Comparison of ENCODE assay signal across 30 cellular contexts in the genomic region with DNA sequence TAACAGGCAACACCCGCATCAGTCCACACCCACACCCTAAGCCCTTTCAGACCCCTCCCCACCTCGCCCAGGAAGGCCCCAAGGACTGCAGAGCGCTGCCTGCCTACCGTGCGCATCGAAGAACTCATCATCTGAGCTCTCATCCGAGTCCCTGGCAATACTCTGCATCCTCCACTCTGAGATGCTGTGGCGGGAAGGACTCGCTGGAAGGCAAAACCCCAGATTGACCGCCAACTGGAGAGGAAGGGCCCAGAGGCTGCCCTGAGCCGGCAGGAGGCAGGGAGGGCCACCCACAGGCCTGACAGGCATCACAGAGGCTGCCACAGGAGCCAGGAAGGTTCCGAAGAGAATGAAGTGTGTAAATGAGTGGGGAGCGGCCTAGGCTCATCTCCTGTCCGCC.
"Had no signal": no experiment of that assay in that cellular context is flagged by ENCODE, and none has a peak within 500 bp of the region (broad histone marks: within the 10 kb centered on the region; RNA-seq: fewer than 3 reads in every experiment).

No MANE protein-coding gene starts in this region.

- H3K27me3 Mint-ChIP-seq: activated B cell treated with CpG ODN at 0.5 μM for 24 hours; activated CD8-positive, alpha-beta T cell treated with anti-CD3 and anti-CD28 coated beads for 36 hours; activated naive CD4-positive, alpha-beta T cell treated with anti-CD3 and anti-CD28 coated beads, Interleukin-2, amount 10 ng/mL, durations not matched to agents 7 days and 5 days; activated naive CD8-positive, alpha-beta T cell treated with anti-CD3 and anti-CD28 coated beads, Interleukin-2, amount 10 ng/mL, durations not matched to agents 7 days and 5 days; brain; T-helper 17 cell had no signal

- H3K9me3 Mint-ChIP-seq: activated B cell treated with CpG ODN at 0.5 μM for 24 hours; activated CD8-positive, alpha-beta T cell treated with anti-CD3 and anti-CD28 coated beads for 36 hours; activated naive CD4-positive, alpha-beta T cell treated with anti-CD3 and anti-CD28 coated beads, Interleukin-2, amount 10 ng/mL, durations not matched to agents 7 days and 5 days; activated naive CD4-positive, alpha-beta T cell treated with anti-CD3 and anti-CD28 coated beads, Interleukin-2, amount 50 U/mL, for 72 hours; activated naive CD8-positive, alpha-beta T cell treated with anti-CD3 and anti-CD28 coated beads, Interleukin-2, amount 10 ng/mL, durations not matched to agents 7 days and 5 days; activated T-cell treated with anti-CD3 and anti-CD28 coated beads, Interleukin-2, amount 50 U/mL, for 4 hours; activated T-helper 2 cell treated with anti-CD3 and anti-CD28 coated beads, Interferon-gamma antibody, Interleukin-2, Interleukin-4, amounts not matched to agents 10 μg/mL and 5 μg/mL and 100 μg/mL, durations not matched to agents 14 hours and 24 hours and 36 hours; brain; T-helper 2 cell treated with Interferon-gamma antibody and Interleukin-4, amounts not matched to agents 5 μg/mL and 100 μg/mL, for 36 hours had no signal

- H3K4me3 Mint-ChIP-seq: activated B cell treated with CpG ODN at 0.5 μM for 24 hours; activated CD8-positive, alpha-beta T cell treated with anti-CD3 and anti-CD28 coated beads for 36 hours; activated naive CD4-positive, alpha-beta T cell treated with anti-CD3 and anti-CD28 coated beads, Interleukin-2, amount 10 ng/mL, durations not matched to agents 7 days and 5 days; activated naive CD8-positive, alpha-beta T cell treated with anti-CD3 and anti-CD28 coated beads, Interleukin-2, amount 10 ng/mL, durations not matched to agents 7 days and 5 days; activated T-cell treated with anti-CD3 and anti-CD28 coated beads, Interleukin-2, amount 50 U/mL, for 4 hours; brain; T-helper 17 cell; T-helper 2 cell treated with Interferon-gamma antibody and Interleukin-4, amounts not matched to agents 5 μg/mL and 100 μg/mL, for 36 hours had no signal

- DNase-seq: activated B cell treated with CpG ODN at 0.5 μM for 24 hours; activated CD4-positive, alpha-beta T cell treated with anti-CD3 and anti-CD28 coated beads for 48 hours; activated CD4-positive, alpha-beta T cell treated with anti-CD3 and anti-CD28 coated beads, Interleukin-2, amount 50 U/mL, for 1 hour; activated CD4-positive, alpha-beta T cell treated with anti-CD3 and anti-CD28 coated beads, Interleukin-2, amount 50 U/mL, for 48 hours; activated CD8-positive, alpha-beta memory T cell treated with anti-CD3 and anti-CD28 coated beads for 24 hours; activated CD8-positive, alpha-beta T cell treated with anti-CD3 and anti-CD28 coated beads for 36 hours; activated gamma-delta T cell; activated naive CD4-positive, alpha-beta T cell; activated naive CD4-positive, alpha-beta T cell treated with anti-CD3 and anti-CD28 coated beads, Interleukin-2, amount 10 ng/mL, durations not matched to agents 7 days and 5 days; activated T-cell treated with anti-CD3 and anti-CD28 coated beads, Interleukin-2, amount 50 U/mL, for 4 hours; central memory CD4-positive, alpha-beta T cell; cerebellar nuclear complex; colonic mucosa; effector CD8-positive, alpha-beta T cell; esophagus squamous epithelium; foreskin melanocyte; T-helper 1 cell; T-helper 17 cell; T1000; WERI-Rb-1 had no signal

- H3K27ac ChIP-seq: ascending aorta, breast epithelium, cardiac muscle cell, colonic mucosa, epithelial cell of prostate, esophagus squamous epithelium, gastroesophageal sphincter, WERI-Rb-1 had no signal

- H3K27ac Mint-ChIP-seq: activated B cell treated with CpG ODN at 0.5 μM for 24 hours; activated CD8-positive, alpha-beta T cell treated with anti-CD3 and anti-CD28 coated beads for 36 hours; activated naive CD4-positive, alpha-beta T cell treated with anti-CD3 and anti-CD28 coated beads, Interleukin-2, amount 10 ng/mL, durations not matched to agents 7 days and 5 days; activated naive CD8-positive, alpha-beta T cell treated with anti-CD3 and anti-CD28 coated beads, Interleukin-2, amount 10 ng/mL, durations not matched to agents 7 days and 5 days; activated T-helper 2 cell treated with anti-CD3 and anti-CD28 coated beads, Interferon-gamma antibody, Interleukin-2, Interleukin-4, amounts not matched to agents 10 μg/mL and 5 μg/mL and 100 μg/mL, durations not matched to agents 14 hours and 24 hours and 36 hours; brain; T-helper 17 cell; T-helper 2 cell treated with Interferon-gamma antibody and Interleukin-4, amounts not matched to agents 5 μg/mL and 100 μg/mL, for 36 hours had no signal

- H3K27me3 ChIP-seq: ascending aorta, breast epithelium, cardiac muscle cell, colonic mucosa, esophagus squamous epithelium, gastroesophageal sphincter had no signal

- H3K4me1 Mint-ChIP-seq: activated B cell treated with CpG ODN at 0.5 μM for 24 hours; activated naive CD4-positive, alpha-beta T cell treated with anti-CD3 and anti-CD28 coated beads, Interleukin-2, amount 10 ng/mL, durations not matched to agents 7 days and 5 days; activated naive CD8-positive, alpha-beta T cell treated with anti-CD3 and anti-CD28 coated beads, Interleukin-2, amount 10 ng/mL, durations not matched to agents 7 days and 5 days; brain; T-helper 17 cell had no signal

- H3K4me3 ChIP-seq: ascending aorta, breast epithelium, cardiac muscle cell, colonic mucosa, esophagus squamous epithelium, gastroesophageal sphincter had no signal

- H3K36me3 ChIP-seq: breast epithelium, cardiac muscle cell, colonic mucosa, WERI-Rb-1 had no signal

- H3K4me1 ChIP-seq: ascending aorta, breast epithelium, colonic mucosa, esophagus squamous epithelium, gastroesophageal sphincter had no signal

- H3K36me3 Mint-ChIP-seq: activated naive CD4-positive, alpha-beta T cell treated with anti-CD3 and anti-CD28 coated beads, Interleukin-2, amount 50 U/mL, for 72 hours; activated naive CD8-positive, alpha-beta T cell treated with anti-CD3 and anti-CD28 coated beads, Interleukin-2, amount 10 ng/mL, durations not matched to agents 7 days and 5 days; brain had no signal

- H3K9me3 ChIP-seq: ascending aorta, breast epithelium, colonic mucosa, esophagus squamous epithelium, gastroesophageal sphincter had no signal
